In the genomic region with DNA sequence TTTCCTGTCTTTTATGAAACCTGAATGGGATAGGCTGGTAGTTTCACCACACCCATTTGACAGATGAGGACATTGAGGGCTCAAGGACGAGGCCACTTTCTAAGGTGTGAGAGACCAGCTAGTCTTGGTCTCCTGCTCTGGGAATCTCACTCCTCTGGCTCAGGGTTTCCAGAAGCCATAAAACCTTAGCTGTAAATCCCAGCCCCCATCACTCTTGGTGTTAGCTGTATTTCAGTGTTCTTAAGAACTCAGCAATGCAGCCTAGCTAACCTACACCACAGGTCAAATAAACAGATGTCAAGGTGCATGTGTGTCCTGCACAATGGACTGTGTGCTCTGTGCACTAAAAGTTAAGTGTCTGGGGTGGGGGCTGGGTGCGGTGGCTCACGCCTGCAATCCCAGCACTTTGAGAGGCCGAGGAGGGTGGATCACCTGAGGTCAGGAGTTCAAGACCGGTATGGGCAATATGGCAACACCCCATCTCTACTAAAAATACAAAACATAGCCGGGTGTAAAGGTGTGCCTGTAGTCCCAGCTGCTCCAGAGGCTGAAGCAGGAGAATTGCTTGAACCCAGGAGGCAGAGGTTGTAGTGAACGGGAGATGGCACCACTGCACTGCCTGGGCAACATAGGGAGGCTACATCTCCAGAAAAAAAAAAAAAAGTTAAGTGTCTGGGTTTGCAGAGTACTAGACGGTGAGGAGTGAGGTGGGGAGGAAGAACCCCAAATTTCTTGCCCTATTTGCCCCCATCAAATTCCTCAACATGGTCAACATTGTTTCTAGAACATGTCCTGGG, we compare ENCODE assay signal across 13 cellular contexts. TPM values are rescaled to one million over a fixed set of nuclear protein-coding genes. Genes with fewer than 3 reads are reported as not detected.
DNase-seq lines count a peak whose midpoint lies in the region; ATAC-seq, FAIRE-seq and TF ChIP-seq lines count a peak whose summit lies in the region.
"Had no signal": no experiment of that assay in that cellular context is flagged by ENCODE, and none has a peak within 500 bp of the region (broad histone marks: within the 10 kb centered on the region; RNA-seq: fewer than 3 reads in every experiment).

No MANE protein-coding gene starts in this region.

- H3K4me1 ChIP-seq in Caco-2 (peaks cover 9% of the 10 kb centered on the region), H1 (replicated peaks in 1 of 4; ENCODE audit: control insufficient read depth in 3 of 4, insufficient read depth in 4 of 4, low read length in 3 of 4) (peaks cover 0 to 5% (median 2%) of the 10 kb centered on the region in 4 experiments; a peak in 5 of 7 replicates), sigmoid colon (peaks cover 0 to 9% (median 8%) of the 10 kb centered on the region in 4 donors)

- H3K36me3 ChIP-seq in Caco-2 (ENCODE audit: control insufficient read depth, insufficient read depth, low read length) (no peaks in the 10 kb centered on the region), H1 (ENCODE audit: control insufficient read depth in 2 of 4, insufficient read depth in 4 of 4, low read length in 3 of 4) (no peaks in the 10 kb centered on the region), sigmoid colon (no peaks in the 10 kb centered on the region)

- no peak overlapping the region for H2BK120ac ChIP-seq in H1 (replicated peaks; ENCODE audit: low read depth, low read length)

- WGBS in H1 (ENCODE audit: extremely low coverage in 1 of 2, insufficient coverage in 1 of 2, insufficient read length in 1 of 2, insufficient replicate concordance in 2 of 2, low coverage in 1 of 2, low lambda C conversion rate in 2 of 2, missing lambda C conversion rate in 1 of 2), 2 experiments, result 79% methylated on average over 8 of the region's 8 CpGs; no CpG with 5 or more reads in 1 of the 2 experiments
- 7 to 44% methylated on average over 8 of the region's 8 CpGs for WGBS in sigmoid colon, 2 donors

- no peak overlapping the region for H2BK12ac ChIP-seq in H1 (ENCODE audit: low read depth, low read length)

- no TSS peak for BruUV-seq in Caco-2 (replicated peaks; lab: Mats Ljungman, UMichigan)

- no peak overlapping the region; the same call in 1 of the 2 replicates for H2AK5ac ChIP-seq in H1 (ENCODE audit: low read depth, low read length)

- no peak overlapping the region for H3K27ac Mint-ChIP-seq in Caco-2 (ENCODE audit: unreplicated experiment)
- H3K27ac Mint-ChIP-seq: activated CD8-positive, alpha-beta memory T cell treated with anti-CD3 and anti-CD28 coated beads, Interleukin-2, amount 10 ng/mL, durations not matched to agents 7 days and 5 days had no signal

- peak overlapping the region; percentile 47 for H3K4me3 ChIP-seq in Caco-2 (ENCODE audit: low read depth, low read length)
- peak overlapping the region; percentile 32 to 71 (median 50) for H3K4me3 ChIP-seq in H1 (ENCODE audit: extremely low read depth in 1 of 4, insufficient read depth in 2 of 4, low read depth in 3 of 4, low read length in 4 of 4)
- H3K4me3 ChIP-seq in sigmoid colon, result no peak overlapping the region

- H2BK20ac ChIP-seq in H1 (ENCODE audit: low read length), result no peak overlapping the region

- H2AFZ ChIP-seq in H1 (ENCODE audit: low read length), result peak overlapping the region; percentile 66; the same call in 1 of the 2 replicates

- H3K4me2 ChIP-seq in H1 (ENCODE audit: insufficient read depth in 1 of 2, low read depth in 2 of 2, low read length in 2 of 2), result peak overlapping the region; percentile 58 to 93

- H3K36me3 Mint-ChIP-seq in Caco-2 (ENCODE audit: insufficient read depth, unreplicated experiment), result peaks cover 5% of the 10 kb centered on the region
- H3K36me3 Mint-ChIP-seq: activated CD8-positive, alpha-beta memory T cell treated with anti-CD3 and anti-CD28 coated beads, Interleukin-2, amount 10 ng/mL, durations not matched to agents 7 days and 5 days had no signal

- DNase-seq in Caco-2 (peak; percentile 31 to 71), MV-4-11 (lab: John Stamatoyannopoulos, UW) (peak; percentile 5), H1 (ENCODE audit: low read depth in 1 of 2, low spot score in 2 of 2) (no peak), myocyte (ENCODE audit: low read depth) (peak; percentile 68), sigmoid colon (no peak), NCI-H1105 treated with DMSO at 0.1 percent for 48 hours (lab: John Stamatoyannopoulos, UW) (no peak)
- DNase-seq: activated CD8-positive, alpha-beta memory T cell treated with anti-CD3 and anti-CD28 coated beads, Interleukin-2, amount 10 ng/mL, durations not matched to agents 7 days and 5 days; NCI-H187; testis had no signal

- peak overlapping the region; percentile 65 for H3K4me3 Mint-ChIP-seq in Caco-2 (ENCODE audit: unreplicated experiment)
- H3K4me3 Mint-ChIP-seq: activated CD8-positive, alpha-beta memory T cell treated with anti-CD3 and anti-CD28 coated beads, Interleukin-2, amount 10 ng/mL, durations not matched to agents 7 days and 5 days had no signal

- CTCF ChIA-PET in Caco-2 (lab: Charles Lee), result interaction anchor here (0.6 to 11.0 kb wide), 2 partner anchors 14 to 109 kb away, joined by 3 to 155 read pairs; a partner anchor contains a TSS
- CTCF ChIA-PET in H1 (lab: Charles Lee; ENCODE audit: partially characterized antibody), result interaction anchor here (0.7 to 16.4 kb wide), 14 partner anchors 10 to 132 kb away, joined by 3 to 197 read pairs (median 4); a partner anchor contains a TSS

- TF ChIP-seq CTCF in Caco-2 (IDR thresholded peaks at IDR 0.05; ENCODE audit: insufficient read depth in 1 of 2, low read depth in 1 of 2, low read length in 1 of 2, severe bottlenecking in 1 of 2, unreplicated experiment in 1 of 2), result no peak
- peak; percentile 9 to 29 (median 22) for TF ChIP-seq CTCF in H1 (IDR thresholded peaks at IDR 0.05; ENCODE audit: control extremely low read depth in 1 of 3, insufficient read depth in 1 of 3, low read depth in 1 of 3, low read length in 3 of 3)
- no peak for TF ChIP-seq CTCF in sigmoid colon (IDR thresholded peaks at IDR 0.05)

- no peak for TF ChIP-seq POLR2A in H1 (IDR thresholded peaks at IDR 0.05; ENCODE audit: control extremely low read depth in 1 of 2, low read depth in 2 of 2, low read length in 2 of 2)
- no peak for TF ChIP-seq POLR2A in sigmoid colon (IDR thresholded peaks at IDR 0.05)

- TF ChIP-seq RAD21 in H1 (IDR thresholded peaks at IDR 0.05 in 1 of 2, conservative IDR thresholded peaks at IDR 0.05 in 1 of 2; ENCODE audit: low read depth in 2 of 2, low read length in 2 of 2), result peak; percentile 47 to 53

- intact Hi-C loops in Caco-2 (cut with micrococcal nuclease; ENCODE audit: unreplicated experiment) (loop anchor here (1.0 kb wide), 1 partner anchor 14 kb away; no protein-coding TSS in a partner anchor), sigmoid colon (cut with DNase I) (no loop called here)

- H3K79me2 ChIP-seq in H1 (ENCODE audit: control insufficient read depth in 1 of 2, insufficient read depth in 2 of 2, low read length in 2 of 2), result no peaks in the 10 kb centered on the region

- TF ChIP-seq EP300 in H1 (IDR thresholded peaks at IDR 0.05; ENCODE audit: borderline replicate concordance in 1 of 2, low read depth in 2 of 2, low read length in 2 of 2), result no peak
- no peak for TF ChIP-seq EP300 in sigmoid colon (IDR thresholded peaks at IDR 0.05)

- no peaks in the 10 kb centered on the region for H4K20me1 ChIP-seq in H1 (replicated peaks in 1 of 2; ENCODE audit: control insufficient read depth in 1 of 2, insufficient read depth in 2 of 2, low read length in 2 of 2)

- H3K4me1 Mint-ChIP-seq in Caco-2 (ENCODE audit: low read depth, unreplicated experiment), result peaks cover 7% of the 10 kb centered on the region
- H3K4me1 Mint-ChIP-seq: activated CD8-positive, alpha-beta memory T cell treated with anti-CD3 and anti-CD28 coated beads, Interleukin-2, amount 10 ng/mL, durations not matched to agents 7 days and 5 days had no signal

- POLR2A ChIA-PET in Caco-2 (lab: Charles Lee), result interaction anchor here (1.8 kb wide), 1 partner anchor 14 kb away, joined by 11 read pairs; a partner anchor contains a TSS
- POLR2A ChIA-PET in H1 (lab: Charles Lee; ENCODE audit: partially characterized antibody), result interaction anchor here (0.7 to 3.1 kb wide), 6 partner anchors 11 to 90 kb away, joined by 3 to 12 read pairs (median 4); a partner anchor contains a TSS

- no peak for FAIRE-seq in H1 (lab: Jason Lieb, UNC)

- H3K18ac ChIP-seq in H1 (ENCODE audit: extremely low read depth, low read length), result 0 out of 2 replicates have a peak overlapping the region, but pooled peaks have one; percentile 6

- no peaks in the 10 kb centered on the region for H3K79me1 ChIP-seq in H1 (ENCODE audit: low read depth, low read length)

- no peak overlapping the region for H3K23ac ChIP-seq in H1 (ENCODE audit: insufficient read length)

- peaks cover 8% of the 10 kb centered on the region; the same call in 1 of the 2 replicates for H3K23me2 ChIP-seq in H1 (ENCODE audit: low read depth, low read length)

- H3K9ac ChIP-seq in H1 (replicated peaks in 1 of 4; ENCODE audit: extremely low read depth in 1 of 4, low read depth in 3 of 4, low read length in 3 of 4), result no peak overlapping the region

- no peaks in the 10 kb centered on the region for H3K27me3 Mint-ChIP-seq in Caco-2 (ENCODE audit: insufficient read depth, unreplicated experiment)

- H3K27me3 ChIP-seq in Caco-2 (replicated peaks; ENCODE audit: control insufficient read depth, insufficient read depth, low read length), result no peaks in the 10 kb centered on the region
- peaks cover 7 to 26% (median 26%) of the 10 kb centered on the region in 4 experiments for H3K27me3 ChIP-seq in H1 (replicated peaks in 1 of 4; ENCODE audit: control insufficient read depth in 3 of 4, extremely low read depth in 1 of 4, insufficient read depth in 3 of 4, low read length in 3 of 4)
- peaks cover 26 to 58% (median 27%) of the 10 kb centered on the region in 3 donors for H3K27me3 ChIP-seq in sigmoid colon
- H3K27me3 ChIP-seq: testis had no signal

- no peak overlapping the region for H2BK5ac ChIP-seq in H1 (ENCODE audit: low read depth, low read length)

- H3K9me3 ChIP-seq in Caco-2 (peaks cover 8% of the 10 kb centered on the region; the same call in 1 of the 2 replicates), H1 (ENCODE audit: insufficient read depth in 2 of 2, low read depth in 1 of 2, low read length in 1 of 2) (no peaks in the 10 kb centered on the region), sigmoid colon (no peaks in the 10 kb centered on the region)
- H3K9me3 ChIP-seq: testis had no signal

- ATAC-seq in HG03460 (IDR thresholded peaks at IDR 0.05; ENCODE audit: unreplicated experiment), result no peak
- ATAC-seq in HG02678 (IDR thresholded peaks at IDR 0.05; ENCODE audit: unreplicated experiment), result no peak
- ATAC-seq: activated CD8-positive, alpha-beta memory T cell treated with anti-CD3 and anti-CD28 coated beads, Interleukin-2, amount 10 ng/mL, durations not matched to agents 7 days and 5 days had no signal

- H4K5ac ChIP-seq in H1 (ENCODE audit: insufficient read length, low read depth, low read length), result no peak overlapping the region

- no peak overlapping the region for H3K4ac ChIP-seq in H1 (replicated peaks; ENCODE audit: insufficient read length, low read depth, low read length)

- no peak overlapping the region for H2BK15ac ChIP-seq in H1 (ENCODE audit: low read length)

- H3K56ac ChIP-seq in H1 (replicated peaks; ENCODE audit: insufficient read length, low read depth, low read length), result no peak overlapping the region

- no peak overlapping the region for H4K91ac ChIP-seq in H1 (replicated peaks; ENCODE audit: insufficient read length, low read length)

- no peak overlapping the region for H4K8ac ChIP-seq in H1 (ENCODE audit: extremely low read depth, insufficient read depth, low read length)

- H3K9me3 Mint-ChIP-seq in Caco-2 (ENCODE audit: unreplicated experiment), result peaks cover 20% of the 10 kb centered on the region

- H3K14ac ChIP-seq in H1 (ENCODE audit: insufficient read length), result no peak overlapping the region

- H3K27ac ChIP-seq in H1 (ENCODE audit: low read depth, low read length), result no peak overlapping the region
- no peak overlapping the region for H3K27ac ChIP-seq in sigmoid colon
- H3K27ac ChIP-seq: coronary artery, testis had no signal

RNA-seq across cellular contexts. Expression of a gene that starts 0.5 kb away (rescaled TPM):
- total RNA-seq in Caco-2 (2022) (0.72 and 1.1 TPM in 2 replicates), myocyte (0.16 and 0.88 TPM in 2 replicates), sigmoid colon (not detected)
- 0.48 and 0.95 TPM in 2 replicates for total RNA-seq in H1 (2021; fragmentation: NEBNext Ultra II Directional; extraction: Animal tissue kit (Norgen Biotek cat#: 25700))
- polyA plus RNA-seq in H1 (2011; rRNA removed) (0.42 and 0.67 TPM in 2 replicates), sigmoid colon (not detected)
- polyA plus RNA-seq in H1 (2011; cell fraction: cytosol; rRNA removed), result 0.52 TPM
- polyA plus RNA-seq in H1 (2011; cell fraction: nucleus; rRNA removed), result 0.67 TPM
- polyA plus RNA-seq in H1 (2012, experiment 1 of 2), result 0.52 to 0.85 TPM (median 0.65 TPM) in 4 replicates
- 0.62 TPM for polyA plus RNA-seq in H1 (2012, experiment 2 of 2)
- 0.69 TPM for polyA plus RNA-seq in H1 (2013, experiment 1 of 2)
- polyA plus RNA-seq in H1 (2013, experiment 2 of 2), result 0.83 TPM
- polyA minus RNA-seq in H1 (2011; rRNA and poly(A)+ RNA removed), result 0.41 TPM in 1 of 2 replicates, not detected in the other
- not detected for polyA minus RNA-seq in H1 (2011; cell fraction: cytosol; rRNA and poly(A)+ RNA removed)
- polyA minus RNA-seq in H1 (2011; cell fraction: nucleus; rRNA and poly(A)+ RNA removed), result not detected
- polyA plus RNA-seq in myocyte (2012), result 0.18 TPM
- total RNA-seq: activated CD8-positive, alpha-beta memory T cell treated with anti-CD3 and anti-CD28 coated beads, Interleukin-2, amount 10 ng/mL, durations not matched to agents 7 days and 5 days; lung microvascular endothelial cell had no signal

RNA-seq across cellular contexts. Expression of a gene that starts 13.7 kb away (rescaled TPM):
- total RNA-seq in Caco-2 (2022) (not detected in 2 replicates), myocyte (0.05 TPM in 1 of 2 replicates, not detected in the other), sigmoid colon (not detected)
- total RNA-seq in H1 (2021; fragmentation: NEBNext Ultra II Directional; extraction: Animal tissue kit (Norgen Biotek cat#: 25700)), result 0.04 TPM in 1 of 2 replicates, not detected in the other
- polyA plus RNA-seq in H1 (2011; rRNA removed) (0.02 and 0.05 TPM in 2 replicates), sigmoid colon (not detected)
- 0.03 TPM for polyA plus RNA-seq in H1 (2011; cell fraction: cytosol; rRNA removed)
- 0.04 TPM for polyA plus RNA-seq in H1 (2011; cell fraction: nucleus; rRNA removed)
- polyA plus RNA-seq in H1 (2012, experiment 1 of 2), result 0.01 to 0.05 TPM in 2 of 4 replicates, not detected in the others
- polyA plus RNA-seq in H1 (2012, experiment 2 of 2), result not detected
- 0.02 TPM for polyA plus RNA-seq in H1 (2013, experiment 1 of 2)
- 0.02 TPM for polyA plus RNA-seq in H1 (2013, experiment 2 of 2)
- 0.02 and 0.03 TPM in 2 replicates for polyA minus RNA-seq in H1 (2011; rRNA and poly(A)+ RNA removed)
- polyA minus RNA-seq in H1 (2011; cell fraction: cytosol; rRNA and poly(A)+ RNA removed), result not detected
- not detected for polyA minus RNA-seq in H1 (2011; cell fraction: nucleus; rRNA and poly(A)+ RNA removed)
- not detected for polyA plus RNA-seq in myocyte (2012)
- total RNA-seq: activated CD8-positive, alpha-beta memory T cell treated with anti-CD3 and anti-CD28 coated beads, Interleukin-2, amount 10 ng/mL, durations not matched to agents 7 days and 5 days; lung microvascular endothelial cell had no signal

RNA-seq across cellular contexts. Expression of a gene that starts 13.8 kb away (rescaled TPM):
- total RNA-seq in Caco-2 (2022) (65.7 and 66.9 TPM in 2 replicates), myocyte (36.2 and 46.9 TPM in 2 replicates), sigmoid colon (10 to 100 TPM; 20.5 to 39.5 (median 31.7) TPM)
- 92.5 and 96.7 TPM in 2 replicates for total RNA-seq in H1 (2021; fragmentation: NEBNext Ultra II Directional; extraction: Animal tissue kit (Norgen Biotek cat#: 25700))
- polyA plus RNA-seq in H1 (2011; rRNA removed) (135 and 205 TPM in 2 replicates), sigmoid colon (10 to 100 TPM; 43.5 to 46.2 (median 44.4) TPM)
- 130 TPM for polyA plus RNA-seq in H1 (2011; cell fraction: cytosol; rRNA removed)
- polyA plus RNA-seq in H1 (2011; cell fraction: nucleus; rRNA removed), result 92.8 TPM
- 80.0 to 112 TPM (median 103 TPM) in 4 replicates for polyA plus RNA-seq in H1 (2012, experiment 1 of 2)
- 129 TPM for polyA plus RNA-seq in H1 (2012, experiment 2 of 2)
- polyA plus RNA-seq in H1 (2013, experiment 1 of 2), result 94.1 TPM
- 93.8 TPM for polyA plus RNA-seq in H1 (2013, experiment 2 of 2)
- polyA minus RNA-seq in H1 (2011; rRNA and poly(A)+ RNA removed), result 21.6 and 21.8 TPM in 2 replicates
- 35.0 TPM for polyA minus RNA-seq in H1 (2011; cell fraction: cytosol; rRNA and poly(A)+ RNA removed)
- 34.4 TPM for polyA minus RNA-seq in H1 (2011; cell fraction: nucleus; rRNA and poly(A)+ RNA removed)
- polyA plus RNA-seq in myocyte (2012), result 53.5 TPM

RNA-seq across cellular contexts. Expression of a gene that starts 25.7 kb away (rescaled TPM):
- total RNA-seq in Caco-2 (2022) (53.1 and 54.9 TPM in 2 replicates), myocyte (25.8 and 30.4 TPM in 2 replicates), sigmoid colon (10 to 100 TPM; 24.8 to 47.1 (median 26.6) TPM)
- total RNA-seq in H1 (2021; fragmentation: NEBNext Ultra II Directional; extraction: Animal tissue kit (Norgen Biotek cat#: 25700)), result 95.0 and 99.3 TPM in 2 replicates
- polyA plus RNA-seq in H1 (2011; rRNA removed) (24.1 and 44.8 TPM in 2 replicates), sigmoid colon (10 to 100 TPM in 1 of 3 donors, 1 to 10 TPM in 2; 3.5 to 27.9 (median 4.8) TPM)
- 33.2 TPM for polyA plus RNA-seq in H1 (2011; cell fraction: cytosol; rRNA removed)
- polyA plus RNA-seq in H1 (2011; cell fraction: nucleus; rRNA removed), result 252 TPM
- polyA plus RNA-seq in H1 (2012, experiment 1 of 2), result 48.2 to 80.3 TPM (median 68.8 TPM) in 4 replicates
- polyA plus RNA-seq in H1 (2012, experiment 2 of 2), result 52.0 TPM
- 47.1 TPM for polyA plus RNA-seq in H1 (2013, experiment 1 of 2)
- 42.6 TPM for polyA plus RNA-seq in H1 (2013, experiment 2 of 2)
- polyA minus RNA-seq in H1 (2011; rRNA and poly(A)+ RNA removed), result 12.4 and 17.1 TPM in 2 replicates
- polyA minus RNA-seq in H1 (2011; cell fraction: cytosol; rRNA and poly(A)+ RNA removed), result 34.8 TPM
- 88.2 TPM for polyA minus RNA-seq in H1 (2011; cell fraction: nucleus; rRNA and poly(A)+ RNA removed)
- 21.1 TPM for polyA plus RNA-seq in myocyte (2012)

RNA-seq across cellular contexts. Expression of a gene that starts 46.2 kb away (rescaled TPM):
- total RNA-seq in Caco-2 (2022) (200 and 216 TPM in 2 replicates), myocyte (96.5 and 115 TPM in 2 replicates), sigmoid colon (100 to 1,000 TPM; 133 to 199 (median 163) TPM)
- total RNA-seq in H1 (2021; fragmentation: NEBNext Ultra II Directional; extraction: Animal tissue kit (Norgen Biotek cat#: 25700)), result 157 and 160 TPM in 2 replicates
- polyA plus RNA-seq in H1 (2011; rRNA removed) (260 and 351 TPM in 2 replicates), sigmoid colon (100 to 1,000 TPM; 230 to 286 (median 236) TPM)
- 192 TPM for polyA plus RNA-seq in H1 (2011; cell fraction: cytosol; rRNA removed)
- 230 TPM for polyA plus RNA-seq in H1 (2011; cell fraction: nucleus; rRNA removed)
- 133 to 215 TPM (median 185 TPM) in 4 replicates for polyA plus RNA-seq in H1 (2012, experiment 1 of 2)
- polyA plus RNA-seq in H1 (2012, experiment 2 of 2), result 219 TPM
- polyA plus RNA-seq in H1 (2013, experiment 1 of 2), result 68.1 TPM
- 69.3 TPM for polyA plus RNA-seq in H1 (2013, experiment 2 of 2)
- 87.9 and 102 TPM in 2 replicates for polyA minus RNA-seq in H1 (2011; rRNA and poly(A)+ RNA removed)
- polyA minus RNA-seq in H1 (2011; cell fraction: cytosol; rRNA and poly(A)+ RNA removed), result 71.6 TPM
- polyA minus RNA-seq in H1 (2011; cell fraction: nucleus; rRNA and poly(A)+ RNA removed), result 51.5 TPM
- 412 TPM for polyA plus RNA-seq in myocyte (2012)

Comparison
In these comparisons a context has a peak if more than half of its experiments do, and no peak if none do; other contexts are left out.
1. DNase-seq: peak in Caco-2 (2 of 2), MV-4-11 (single experiment) and myocyte (single experiment); none in H1 (0 of 2), sigmoid colon (single experiment) and NCI-H1105 treated with DMSO at 0.1 percent for 48 hours (single experiment).
2. H3K4me3 ChIP-seq: peak in Caco-2 (single experiment) and H1 (4 of 4); none in sigmoid colon (0 of 4).
3. CTCF ChIP-seq: peak in H1 (3 of 3); none in Caco-2 (0 of 2) and sigmoid colon (0 of 4).